In the genomic region with DNA sequence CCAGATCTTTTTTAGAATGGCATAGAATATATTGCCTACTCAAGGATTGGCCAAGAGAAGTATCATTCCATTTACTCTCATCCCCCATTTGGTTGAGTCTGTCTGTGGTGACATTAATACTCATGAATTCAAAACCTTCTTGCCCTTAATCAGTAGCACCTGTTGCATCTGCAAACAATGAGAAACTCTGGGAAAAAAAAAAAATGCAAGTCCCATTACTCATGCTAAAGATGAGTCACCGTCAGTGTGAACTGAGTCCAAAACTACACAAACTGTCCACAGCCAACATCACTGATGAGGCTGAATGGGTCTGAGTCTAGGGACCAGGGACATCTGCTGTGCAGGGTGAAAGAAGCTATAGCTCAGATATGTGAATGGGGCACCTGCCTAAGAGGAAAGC, we compare ENCODE assay signal across 16 cellular contexts.
DNase-seq lines count a peak whose midpoint lies in the region; ATAC-seq, FAIRE-seq and TF ChIP-seq lines count a peak whose summit lies in the region.
"Had no signal": no experiment of that assay in that cellular context is flagged by ENCODE, and none has a peak within 500 bp of the region (broad histone marks: within the 10 kb centered on the region; RNA-seq: fewer than 3 reads in every experiment).

No MANE protein-coding gene starts in this region.

- H3K27me3 ChIP-seq in RWPE2 (ENCODE audit: insufficient read depth, poor library complexity, severe bottlenecking) (no peaks in the 10 kb centered on the region), tibial nerve (no peaks in the 10 kb centered on the region), osteoblast (ENCODE audit: insufficient read depth, low read length) (peaks cover 2% of the 10 kb centered on the region)
- H3K27me3 ChIP-seq: BE2C, gastrocnemius medialis, left lung had no signal

- TF ChIP-seq EP300 in tibial nerve (IDR thresholded peaks at IDR 0.05) = no peak

- no peak overlapping the region for H2AFZ ChIP-seq in osteoblast (ENCODE audit: low read length)

- POLR2A ChIA-PET in AG04449 (lab: Yijun Ruan, JAX) = no interaction called here

- H4K20me1 ChIP-seq in osteoblast (ENCODE audit: insufficient read depth, low read length) = no peaks in the 10 kb centered on the region

- CTCF ChIA-PET in AG04449 (lab: Yijun Ruan, JAX) = no interaction called here
- CTCF ChIA-PET in activated CD8-positive, alpha-beta memory T cell treated with anti-CD3 and anti-CD28 coated beads, Interleukin-2, amount 10 ng/mL, durations not matched to agents 7 days and 5 days (lab: Charles Lee) = no interaction called here

- 45 to 83% methylated on average over 1 of the region's 1 CpG for WGBS in tibial nerve, 2 donors

- ATAC-seq in RWPE2 (ENCODE audit: low read depth) (peak; percentile 45; the same call in 2 of the 3 replicates), GM21360 (IDR thresholded peaks at IDR 0.05; ENCODE audit: unreplicated experiment) (no peak)
- no peak for ATAC-seq in activated CD8-positive, alpha-beta memory T cell treated with anti-CD3 and anti-CD28 coated beads, Interleukin-2, amount 10 ng/mL, durations not matched to agents 7 days and 5 days
- ATAC-seq: gastrocnemius medialis, left lung had no signal

- H3K9me3 Mint-ChIP-seq in activated CD8-positive, alpha-beta memory T cell treated with anti-CD3 and anti-CD28 coated beads, Interleukin-2, amount 10 ng/mL, durations not matched to agents 7 days and 5 days (ENCODE audit: low read depth) = no peaks in the 10 kb centered on the region
- H3K9me3 Mint-ChIP-seq: T-helper 2 cell treated with Interferon-gamma antibody and Interleukin-4, amounts not matched to agents 5 μg/mL and 100 μg/mL, for 36 hours had no signal

- H3K27ac ChIP-seq in RWPE2 (ENCODE audit: poor library complexity, severe bottlenecking) (no peak overlapping the region), tibial nerve (no peak overlapping the region), osteoblast (ENCODE audit: low read depth, low read length) (no peak overlapping the region)
- H3K27ac ChIP-seq: gastrocnemius medialis, left lung had no signal

- TF ChIP-seq CTCF in AG04449 (IDR thresholded peaks at IDR 0.05; ENCODE audit: insufficient read depth, low read length, missing control alignments) (no peak), RWPE2 (IDR thresholded peaks at IDR 0.05; ENCODE audit: poor library complexity, severe bottlenecking) (no peak), fibroblast of mammary gland (conservative IDR thresholded peaks at IDR 0.05; ENCODE audit: control insufficient read depth, insufficient read depth, low read depth, low read length) (no peak), tibial nerve (IDR thresholded peaks at IDR 0.05) (no peak), osteoblast (IDR thresholded peaks at IDR 0.05; ENCODE audit: extremely low read depth, low read depth, low read length) (no peak)

- H3K27me3 Mint-ChIP-seq in activated CD8-positive, alpha-beta memory T cell treated with anti-CD3 and anti-CD28 coated beads, Interleukin-2, amount 10 ng/mL, durations not matched to agents 7 days and 5 days = peaks cover 3% of the 10 kb centered on the region

- H3K27ac Mint-ChIP-seq in activated CD8-positive, alpha-beta memory T cell treated with anti-CD3 and anti-CD28 coated beads, Interleukin-2, amount 10 ng/mL, durations not matched to agents 7 days and 5 days = no peak overlapping the region
- H3K27ac Mint-ChIP-seq: T-helper 2 cell treated with Interferon-gamma antibody and Interleukin-4, amounts not matched to agents 5 μg/mL and 100 μg/mL, for 36 hours had no signal

- DNase-seq in AG04449 (ENCODE audit: low read depth, low spot score) (peak; percentile 1), H54 (ENCODE audit: insufficient read length, low spot score) (peak; percentile 25), RWPE2 (ENCODE audit: low spot score) (no peak), fibroblast of mammary gland (ENCODE audit: low read depth) (peak; percentile 93), tibial nerve (ENCODE audit: low spot score in 2 of 2) (no peak), osteoblast (ENCODE audit: insufficient read length, low spot score, missing footprints) (no peak)
- DNase-seq in activated CD8-positive, alpha-beta memory T cell treated with anti-CD3 and anti-CD28 coated beads, Interleukin-2, amount 10 ng/mL, durations not matched to agents 7 days and 5 days = no peak
- DNase-seq: activated CD4-positive, alpha-beta T cell treated with anti-CD3 and anti-CD28 coated beads, Interleukin-2, amount 50 U/mL, for 48 hours; activated effector memory CD4-positive, alpha-beta T cell treated with anti-CD3 and anti-CD28 coated beads, Interleukin-2, amount 50 U/mL, for 16 hours; BE2C; gastrocnemius medialis; GF-D8; left lung; NCI-H1105 had no signal

- peak; percentile 96 for FAIRE-seq in H54 (lab: Jason Lieb, UNC)

- no peaks in the 10 kb centered on the region for H3K36me3 Mint-ChIP-seq in activated CD8-positive, alpha-beta memory T cell treated with anti-CD3 and anti-CD28 coated beads, Interleukin-2, amount 10 ng/mL, durations not matched to agents 7 days and 5 days

- H3K36me3 ChIP-seq in RWPE2 (ENCODE audit: low read depth) = no peaks in the 10 kb centered on the region
- H3K36me3 ChIP-seq in tibial nerve = no peaks in the 10 kb centered on the region
- H3K36me3 ChIP-seq in osteoblast (ENCODE audit: insufficient read depth, low read length) = no peaks in the 10 kb centered on the region
- H3K36me3 ChIP-seq: BE2C, gastrocnemius medialis, left lung had no signal

- no peaks in the 10 kb centered on the region for H3K4me1 ChIP-seq in RWPE2 (ENCODE audit: insufficient read depth, poor library complexity, severe bottlenecking)
- H3K4me1 ChIP-seq in tibial nerve = no peaks in the 10 kb centered on the region
- no peaks in the 10 kb centered on the region for H3K4me1 ChIP-seq in osteoblast (ENCODE audit: insufficient read depth, low read length)
- H3K4me1 ChIP-seq: BE2C, gastrocnemius medialis, left lung had no signal

- no peaks in the 10 kb centered on the region for H3K79me2 ChIP-seq in osteoblast (ENCODE audit: insufficient read depth, low read length)

- no peak overlapping the region for H3K4me2 ChIP-seq in osteoblast (ENCODE audit: insufficient read depth, low read length)

- H3K9me3 ChIP-seq in RWPE2 (ENCODE audit: severe bottlenecking) = no peaks in the 10 kb centered on the region
- no peaks in the 10 kb centered on the region for H3K9me3 ChIP-seq in tibial nerve
- H3K9me3 ChIP-seq in osteoblast (ENCODE audit: low read depth, low read length) = no peaks in the 10 kb centered on the region
- H3K9me3 ChIP-seq: BE2C, gastrocnemius medialis, left lung had no signal

- H3K4me3 ChIP-seq in AG04449 (ENCODE audit: low read depth, low read length) (no peak overlapping the region), RWPE2 (ENCODE audit: severe bottlenecking) (no peak overlapping the region), fibroblast of mammary gland (ENCODE audit: control insufficient read depth, low read depth, low read length) (no peak overlapping the region), tibial nerve (no peak overlapping the region), osteoblast (ENCODE audit: insufficient read depth, low read length) (no peak overlapping the region)
- H3K4me3 ChIP-seq: gastrocnemius medialis, left lung had no signal

- no peak overlapping the region for H3K4me3 Mint-ChIP-seq in activated CD8-positive, alpha-beta memory T cell treated with anti-CD3 and anti-CD28 coated beads, Interleukin-2, amount 10 ng/mL, durations not matched to agents 7 days and 5 days
- H3K4me3 Mint-ChIP-seq: T-helper 2 cell treated with Interferon-gamma antibody and Interleukin-4, amounts not matched to agents 5 μg/mL and 100 μg/mL, for 36 hours had no signal

- no peaks in the 10 kb centered on the region for H3K4me1 Mint-ChIP-seq in activated CD8-positive, alpha-beta memory T cell treated with anti-CD3 and anti-CD28 coated beads, Interleukin-2, amount 10 ng/mL, durations not matched to agents 7 days and 5 days

- TF ChIP-seq POLR2A in H54 (IDR thresholded peaks at IDR 0.05; ENCODE audit: low read depth, low read length) (no peak), tibial nerve (IDR thresholded peaks at IDR 0.05) (no peak)

Comparison
In these comparisons a context has a peak if more than half of its experiments do, and no peak if none do; other contexts are left out.
1. DNase-seq: peak in AG04449 (single experiment), H54 (single experiment) and fibroblast of mammary gland (single experiment); none in RWPE2 (single experiment), tibial nerve (0 of 2), osteoblast (single experiment) and activated CD8-positive, alpha-beta memory T cell treated with anti-CD3 and anti-CD28 coated beads, Interleukin-2, amount 10 ng/mL, durations not matched to agents 7 days and 5 days (single experiment).